In the genomic region with DNA sequence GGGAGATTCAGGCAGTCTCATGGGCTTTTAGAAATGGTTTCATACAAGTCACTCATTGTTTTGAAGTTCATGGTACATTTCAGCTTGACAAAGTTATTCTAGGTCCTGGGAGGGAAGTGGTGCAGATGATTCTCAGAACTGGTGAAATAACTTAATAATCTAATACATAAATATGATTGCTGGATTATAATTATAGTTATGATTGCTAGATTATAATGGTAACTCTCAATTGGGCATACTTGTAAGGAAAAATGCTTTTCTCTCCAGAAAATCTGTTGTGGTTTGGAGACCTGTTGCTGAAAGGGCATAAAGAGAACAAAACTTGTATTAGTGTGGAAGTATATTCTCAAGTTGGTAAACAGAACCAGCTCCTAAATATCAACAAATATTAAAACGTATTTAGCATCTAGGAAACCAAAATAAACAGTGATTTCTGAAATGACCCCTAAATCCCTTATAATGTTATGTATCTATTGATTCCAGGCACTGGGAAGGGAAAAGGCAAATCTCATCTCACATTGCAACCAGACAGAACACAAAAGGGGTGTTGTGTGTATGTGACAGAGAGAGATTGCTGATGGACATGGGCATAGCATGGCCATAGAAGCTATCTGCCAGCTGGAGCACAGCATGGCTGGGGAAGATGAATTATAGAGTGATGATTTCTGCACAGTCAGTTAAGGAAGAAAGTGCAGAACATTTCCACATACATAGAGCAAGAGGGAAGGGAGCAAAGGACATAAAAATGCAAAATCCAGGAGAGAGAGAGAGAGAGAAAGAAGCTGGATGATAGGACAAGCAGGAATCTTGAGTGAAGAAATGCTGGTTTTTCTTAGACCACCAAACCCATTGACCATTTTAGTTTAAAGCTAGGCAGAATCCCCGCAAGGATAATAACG, we compare ENCODE assay signal across 17 cellular contexts.
A peak's percentile ranks its signal among the peaks of the same experiment; 100 is the strongest.
DNase-seq lines count a peak whose midpoint lies in the region; ATAC-seq, FAIRE-seq and TF ChIP-seq lines count a peak whose summit lies in the region.
"Had no signal": no experiment of that assay in that cellular context is flagged by ENCODE, and none has a peak within 500 bp of the region (broad histone marks: within the 10 kb centered on the region; RNA-seq: fewer than 3 reads in every experiment).

No MANE protein-coding gene starts in this region.

- peak overlapping the region; percentile 37 for H3K4me2 ChIP-seq in keratinocyte (ENCODE audit: control insufficient read depth, extremely low read depth, insufficient read depth, low read depth, low read length)
- H3K4me2 ChIP-seq: neural progenitor cell had no signal

- no peak for ATAC-seq in Right ventricle myocardium inferior
- ATAC-seq in GM21717 (IDR thresholded peaks at IDR 0.05; ENCODE audit: unreplicated experiment), result no peak
- no peak for ATAC-seq in activated CD8-positive, alpha-beta memory T cell treated with anti-CD3 and anti-CD28 coated beads, Interleukin-2, amount 10 ng/mL, durations not matched to agents 7 days and 5 days
- ATAC-seq: HepG2 had no signal

- intact Hi-C loops in left ventricle myocardium inferior (cut with micrococcal nuclease) (no loop called here), Right ventricle myocardium inferior (cut with DNase I) (no loop called here)

- no peak overlapping the region for H2AFZ ChIP-seq in keratinocyte (ENCODE audit: control insufficient read depth, low read length)
- H2AFZ ChIP-seq: neural progenitor cell had no signal

- TF ChIP-seq CTCF in left ventricle myocardium inferior (IDR thresholded peaks at IDR 0.05; ENCODE audit: borderline replicate concordance), result no peak
- TF ChIP-seq CTCF in VCaP (conservative IDR thresholded peaks at IDR 0.05), result no peak
- no peak for TF ChIP-seq CTCF in keratinocyte (optimal IDR thresholded peaks at IDR 0.05 in 1 of 3, IDR thresholded peaks at IDR 0.05 in 1 of 3, conservative IDR thresholded peaks at IDR 0.05 in 1 of 3; ENCODE audit: extremely low read depth in 1 of 3, insufficient read depth in 2 of 3, low read length in 3 of 3)

- CTCF ChIA-PET in activated CD8-positive, alpha-beta memory T cell treated with anti-CD3 and anti-CD28 coated beads, Interleukin-2, amount 10 ng/mL, durations not matched to agents 7 days and 5 days (lab: Charles Lee), result no interaction called here

- H3K9me3 ChIP-seq in left ventricle myocardium inferior (replicated peaks) (no peaks in the 10 kb centered on the region), keratinocyte (ENCODE audit: control insufficient read depth, low read depth, low read length) (no peaks in the 10 kb centered on the region), subcutaneous abdominal adipose tissue (ENCODE audit: control insufficient read depth in 5 of 5, low read length in 5 of 5) (no peaks in the 10 kb centered on the region)
- H3K9me3 ChIP-seq: MG63 had no signal

- H3K27ac ChIP-seq in left ventricle myocardium inferior (replicated peaks), result peak overlapping the region; percentile 59
- peak overlapping the region; percentile 83 for H3K27ac ChIP-seq in VCaP
- H3K27ac ChIP-seq in keratinocyte (ENCODE audit: control insufficient read depth, insufficient read depth, low read length), result no peak overlapping the region
- H3K27ac ChIP-seq in subcutaneous abdominal adipose tissue (ENCODE audit: low read depth, low read length), result peak overlapping the region; percentile 26
- H3K27ac ChIP-seq: neural progenitor cell had no signal

- H3K9me1 ChIP-seq in keratinocyte (ENCODE audit: control insufficient read depth, extremely low read depth, insufficient read depth, low read length), result no peaks in the 10 kb centered on the region

- no peaks in the 10 kb centered on the region for H3K9me3 Mint-ChIP-seq in activated CD8-positive, alpha-beta memory T cell treated with anti-CD3 and anti-CD28 coated beads, Interleukin-2, amount 10 ng/mL, durations not matched to agents 7 days and 5 days (ENCODE audit: low read depth)
- H3K9me3 Mint-ChIP-seq: activated naive CD4-positive, alpha-beta T cell treated with anti-CD3 and anti-CD28 coated beads for 36 hours; immature natural killer cell; neural progenitor cell had no signal

- H3K4me3 Mint-ChIP-seq in activated CD8-positive, alpha-beta memory T cell treated with anti-CD3 and anti-CD28 coated beads, Interleukin-2, amount 10 ng/mL, durations not matched to agents 7 days and 5 days, result no peak overlapping the region
- H3K4me3 Mint-ChIP-seq: activated naive CD4-positive, alpha-beta T cell treated with anti-CD3 and anti-CD28 coated beads for 36 hours; immature natural killer cell; neural progenitor cell had no signal

- no peak overlapping the region for H3K27ac Mint-ChIP-seq in activated CD8-positive, alpha-beta memory T cell treated with anti-CD3 and anti-CD28 coated beads, Interleukin-2, amount 10 ng/mL, durations not matched to agents 7 days and 5 days
- H3K27ac Mint-ChIP-seq: activated naive CD4-positive, alpha-beta T cell treated with anti-CD3 and anti-CD28 coated beads for 36 hours; immature natural killer cell; neural progenitor cell had no signal

- DNase-seq in left ventricle myocardium inferior (no peak), Right ventricle myocardium inferior (ENCODE audit: missing footprints) (no peak), keratinocyte (ENCODE audit: low read depth, low spot score) (no peak), T-helper 2 cell (no peak)
- DNase-seq in activated CD8-positive, alpha-beta memory T cell treated with anti-CD3 and anti-CD28 coated beads, Interleukin-2, amount 10 ng/mL, durations not matched to agents 7 days and 5 days, result no peak
- DNase-seq: activated CD4-positive, alpha-beta T cell treated with anti-CD3 and anti-CD28 coated beads for 48 hours; activated naive CD4-positive, alpha-beta T cell treated with anti-CD3 and anti-CD28 coated beads for 36 hours; GF-D8; immature natural killer cell; stimulated activated CD4-positive, alpha-beta T cell treated with anti-CD3 and anti-CD28 coated beads, Interleukin-2, amount 100 ng/mL, for 48 hours had no signal

- dilution Hi-C loops in keratinocyte (cut with MboI; ENCODE audit: extremely low pct_ligation_motif_present, low sequenced_read_pairs), result no loop called here

- H3K4me1 ChIP-seq in left ventricle myocardium inferior (peaks cover 47% of the 10 kb centered on the region), keratinocyte (ENCODE audit: control insufficient read depth, extremely low read depth, insufficient read depth, low read length) (peaks cover 13% of the 10 kb centered on the region), subcutaneous abdominal adipose tissue (ENCODE audit: control insufficient read depth in 5 of 5, insufficient read depth in 5 of 5, low read length in 5 of 5) (peaks cover 0 to 28% (median 15%) of the 10 kb centered on the region in 5 donors)
- H3K4me1 ChIP-seq: neural progenitor cell had no signal

- H3K4me3 ChIP-seq in left ventricle myocardium inferior (peak overlapping the region; percentile 5), keratinocyte (ENCODE audit: control insufficient read depth in 2 of 3, extremely low read depth in 1 of 3, insufficient read depth in 2 of 3, low read depth in 1 of 3, low read length in 3 of 3) (no peak overlapping the region), subcutaneous abdominal adipose tissue (ENCODE audit: low read depth in 1 of 5, low read length in 5 of 5) (no peak overlapping the region)
- H3K4me3 ChIP-seq: MG63, neural progenitor cell had no signal

- H4K20me1 ChIP-seq in keratinocyte (ENCODE audit: control insufficient read depth, extremely low read depth, insufficient read depth, low read length), result no peaks in the 10 kb centered on the region

- H3K36me3 ChIP-seq in left ventricle myocardium inferior (peaks cover 15% of the 10 kb centered on the region), keratinocyte (ENCODE audit: control insufficient read depth in 2 of 2, extremely low read depth in 1 of 2, insufficient read depth in 2 of 2, low read length in 2 of 2) (no peaks in the 10 kb centered on the region), subcutaneous abdominal adipose tissue (ENCODE audit: control insufficient read depth in 5 of 5, insufficient read depth in 5 of 5, low read length in 5 of 5) (peaks cover 0 to 14% (median 8%) of the 10 kb centered on the region in 5 donors)
- H3K36me3 ChIP-seq: MG63, neural progenitor cell had no signal

- no peaks in the 10 kb centered on the region for H3K36me3 Mint-ChIP-seq in activated CD8-positive, alpha-beta memory T cell treated with anti-CD3 and anti-CD28 coated beads, Interleukin-2, amount 10 ng/mL, durations not matched to agents 7 days and 5 days
- H3K36me3 Mint-ChIP-seq: neural progenitor cell had no signal

- H3K79me2 ChIP-seq in keratinocyte (ENCODE audit: control insufficient read depth, insufficient read depth, low read length), result no peaks in the 10 kb centered on the region

- no peak overlapping the region for H3K9ac ChIP-seq in keratinocyte (ENCODE audit: control insufficient read depth, extremely low read depth, insufficient read depth, low read length)
- H3K9ac ChIP-seq in subcutaneous abdominal adipose tissue (ENCODE audit: low read length in 5 of 5), result peak overlapping the region in 1 of 5 donors; percentile 30
- H3K9ac ChIP-seq: neural progenitor cell had no signal

- peaks cover 23% of the 10 kb centered on the region for H3K27me3 Mint-ChIP-seq in activated CD8-positive, alpha-beta memory T cell treated with anti-CD3 and anti-CD28 coated beads, Interleukin-2, amount 10 ng/mL, durations not matched to agents 7 days and 5 days

- H3K4me1 Mint-ChIP-seq in activated CD8-positive, alpha-beta memory T cell treated with anti-CD3 and anti-CD28 coated beads, Interleukin-2, amount 10 ng/mL, durations not matched to agents 7 days and 5 days, result no peaks in the 10 kb centered on the region
- H3K4me1 Mint-ChIP-seq: immature natural killer cell had no signal

- FAIRE-seq in keratinocyte (lab: Jason Lieb, UNC), result no peak
- FAIRE-seq: GM12892, HepG2 had no signal

- no peaks in the 10 kb centered on the region for H3K27me3 ChIP-seq in left ventricle myocardium inferior (ENCODE audit: low read depth)
- no peaks in the 10 kb centered on the region for H3K27me3 ChIP-seq in keratinocyte (ENCODE audit: control insufficient read depth, extremely low read depth, insufficient read depth, low read length)
- no peaks in the 10 kb centered on the region for H3K27me3 ChIP-seq in subcutaneous abdominal adipose tissue (ENCODE audit: control insufficient read depth in 5 of 5, insufficient read depth in 4 of 5, low read length in 5 of 5)
- H3K27me3 ChIP-seq: MG63, neural progenitor cell had no signal
